In genomic region chr1:24540906-24541710, GRCh38 we compare ENCODE assay signal across 9 cellular contexts. TPM values are rescaled to one million over a fixed set of nuclear protein-coding genes. Genes with fewer than 3 reads are reported as not detected.
DNase-seq lines count a peak whose midpoint lies in the region; ATAC-seq and TF ChIP-seq lines count a peak whose summit lies in the region.
"Had no signal": no experiment of that assay in that cellular context is flagged by ENCODE, and none has a peak within 500 bp of the region (broad histone marks: within the 10 kb centered on the region; RNA-seq: fewer than 3 reads in every experiment).

No MANE protein-coding gene starts in this region.

- H3K9me3 Mint-ChIP-seq in natural killer cell treated with Interleukin-12 subunit alpha and Interleukin-12 subunit beta and Interleukin-15 and Interleukin-18, amount 100 ng/mL, for 72 hours = no peaks in the 10 kb centered on the region
- no peaks in the 10 kb centered on the region for H3K9me3 Mint-ChIP-seq in natural killer cell

- 36% methylated on average over 7 of the region's 7 CpGs for WGBS in urinary bladder

- ATAC-seq in natural killer cell treated with Interleukin-12 subunit alpha and Interleukin-12 subunit beta and Interleukin-15 and Interleukin-18, amount 100 ng/mL, for 72 hours = peak in 1 of 2 donors; percentile 18
- ATAC-seq in natural killer cell = no peak
- ATAC-seq in HG03175 (IDR thresholded peaks at IDR 0.05; ENCODE audit: unreplicated experiment) = no peak

- peak overlapping the region; percentile 41 for H3K27ac ChIP-seq in urinary bladder (ENCODE audit: low read depth)

- no peak for DNase-seq in natural killer cell treated with Interleukin-12 subunit alpha and Interleukin-12 subunit beta and Interleukin-15 and Interleukin-18, amount 100 ng/mL, for 72 hours (ENCODE audit: low spot score)
- DNase-seq in natural killer cell (no peak), foreskin melanocyte (peak; percentile 45), cortex of kidney (lab: John Stamatoyannopoulos, UW) (no peak), mesenteric fat pad (ENCODE audit: low spot score) (no peak)

- no peak for TF ChIP-seq CTCF in natural killer cell (IDR thresholded peaks at IDR 0.05)
- TF ChIP-seq CTCF in WI38 (IDR thresholded peaks at IDR 0.05; ENCODE audit: low read depth, low read length) = no peak

- peak overlapping the region; percentile 53 for H3K4me3 Mint-ChIP-seq in natural killer cell treated with Interleukin-12 subunit alpha and Interleukin-12 subunit beta and Interleukin-15 and Interleukin-18, amount 100 ng/mL, for 72 hours
- H3K4me3 Mint-ChIP-seq in natural killer cell = no peak overlapping the region

- H3K27ac Mint-ChIP-seq in natural killer cell treated with Interleukin-12 subunit alpha and Interleukin-12 subunit beta and Interleukin-15 and Interleukin-18, amount 100 ng/mL, for 72 hours = peak overlapping the region; percentile 30 to 34
- no peak overlapping the region for H3K27ac Mint-ChIP-seq in natural killer cell

- peaks cover 9 to 29% of the 10 kb centered on the region in 2 donors for H3K4me1 Mint-ChIP-seq in natural killer cell treated with Interleukin-12 subunit alpha and Interleukin-12 subunit beta and Interleukin-15 and Interleukin-18, amount 100 ng/mL, for 72 hours (ENCODE audit: low read depth in 2 of 2)
- peaks cover 9 to 10% of the 10 kb centered on the region in 2 donors for H3K4me1 Mint-ChIP-seq in natural killer cell

- H3K36me3 Mint-ChIP-seq in natural killer cell treated with Interleukin-12 subunit alpha and Interleukin-12 subunit beta and Interleukin-15 and Interleukin-18, amount 100 ng/mL, for 72 hours = no peaks in the 10 kb centered on the region
- H3K36me3 Mint-ChIP-seq in natural killer cell = no peaks in the 10 kb centered on the region

- H3K4me1 ChIP-seq in urinary bladder (ENCODE audit: insufficient read depth) = no peaks in the 10 kb centered on the region

- H3K36me3 ChIP-seq in urinary bladder (ENCODE audit: insufficient read depth) = no peaks in the 10 kb centered on the region

- H3K4me3 ChIP-seq in WI38 (ENCODE audit: low read depth, low read length) (peak overlapping the region; percentile 9; the same call in 1 of the 2 replicates), urinary bladder (ENCODE audit: low read depth, low read length) (no peak overlapping the region)

- intact Hi-C loops in natural killer cell (cut with micrococcal nuclease) = no loop called here

- H3K27me3 Mint-ChIP-seq in natural killer cell treated with Interleukin-12 subunit alpha and Interleukin-12 subunit beta and Interleukin-15 and Interleukin-18, amount 100 ng/mL, for 72 hours = peaks cover 6 to 9% of the 10 kb centered on the region in 2 donors
- peaks cover 9 to 38% of the 10 kb centered on the region in 2 donors for H3K27me3 Mint-ChIP-seq in natural killer cell (ENCODE audit: low read depth in 2 of 2)

RNA-seq across cellular contexts. Expression of gene NCMAP, which starts 14.8 kb away (rescaled TPM):
- not detected for total RNA-seq in natural killer cell treated with Interleukin-12 subunit alpha and Interleukin-12 subunit beta and Interleukin-15 and Interleukin-18, amount 100 ng/mL, for 72 hours
- total RNA-seq in natural killer cell (not detected), urinary bladder (0.16 TPM), mesenteric fat pad (not detected)
- polyA plus RNA-seq in urinary bladder = 0.20 TPM
- total RNA-seq: SK-MEL-5 had no signal

RNA-seq across cellular contexts. Expression of gene RCAN3, which starts 38.5 kb away (rescaled TPM):
- 1 to 10 TPM; 1.9 to 2.7 TPM for total RNA-seq in natural killer cell treated with Interleukin-12 subunit alpha and Interleukin-12 subunit beta and Interleukin-15 and Interleukin-18, amount 100 ng/mL, for 72 hours
- 1 to 10 TPM; 4.5 to 8.1 (median 7.9) TPM for total RNA-seq in natural killer cell
- 8.6 TPM for total RNA-seq in urinary bladder
- 2.6 TPM for polyA plus RNA-seq in urinary bladder
- total RNA-seq in mesenteric fat pad = 3.7 TPM

Comparison
In these comparisons a context has a peak if more than half of its experiments do, and no peak if none do; other contexts are left out.
1. H3K27ac Mint-ChIP-seq: peak in natural killer cell treated with Interleukin-12 subunit alpha and Interleukin-12 subunit beta and Interleukin-15 and Interleukin-18, amount 100 ng/mL, for 72 hours (2 of 2); none in natural killer cell (0 of 2).